11 cellular contexts compared by ENCODE assay signal in genomic region chr14:55752580-55753365, GRCh38.
DNase-seq lines count a peak whose midpoint lies in the region; ATAC-seq and TF ChIP-seq lines count a peak whose summit lies in the region.
"Had no signal": no experiment of that assay in that cellular context is flagged by ENCODE, and none has a peak within 500 bp of the region (broad histone marks: within the 10 kb centered on the region; RNA-seq: fewer than 3 reads in every experiment).

No MANE protein-coding gene starts in this region.

- H2BK120ac ChIP-seq in H9 (ENCODE audit: low read depth, low read length, poor library complexity, severe bottlenecking): no peak overlapping the region

- no peak overlapping the region for H4K8ac ChIP-seq in H9 (replicated peaks; ENCODE audit: insufficient read length, low read depth, low read length)

- H2BK5ac ChIP-seq in H9 (ENCODE audit: insufficient read length, low read length): no peak overlapping the region

- no peak overlapping the region for H3K14ac ChIP-seq in H9 (ENCODE audit: insufficient read depth, low read length)

- no peak overlapping the region for H3K27ac ChIP-seq in H9 (ENCODE audit: insufficient read length, low read depth, low read length)
- H3K27ac ChIP-seq in MM.1S (ENCODE audit: low read length): no peak overlapping the region

- no peaks in the 10 kb centered on the region for H3K23me2 ChIP-seq in H9 (ENCODE audit: insufficient read length, low read depth, low read length, poor library complexity, severe bottlenecking)

- no peak overlapping the region for H3K4ac ChIP-seq in H9 (ENCODE audit: low read depth, low read length)

- no peak overlapping the region for H3K23ac ChIP-seq in H9 (ENCODE audit: insufficient read length, low read depth, low read length)

- H3K9me3 ChIP-seq in H9 (ENCODE audit: control insufficient read depth, low read depth, low read length): no peaks in the 10 kb centered on the region
- H3K9me3 ChIP-seq in MM.1S (replicated peaks; ENCODE audit: insufficient read depth, low read length): no peaks in the 10 kb centered on the region

- no peak overlapping the region for H3K56ac ChIP-seq in H9 (ENCODE audit: insufficient read length, low read depth, low read length)

- H3K4me2 ChIP-seq in H9 (ENCODE audit: insufficient read depth, insufficient read length, low read length): no peak overlapping the region
- H3K4me2 ChIP-seq in MM.1S (ENCODE audit: low read depth, low read length): no peak overlapping the region

- H2BK20ac ChIP-seq in H9 (ENCODE audit: low read depth, low read length, poor library complexity, severe bottlenecking): no peak overlapping the region

- H3K9me3 Mint-ChIP-seq in H9: no peaks in the 10 kb centered on the region; a peak in 1 of 5 replicates

- no peak for ATAC-seq in GM18870 (IDR thresholded peaks at IDR 0.05; ENCODE audit: unreplicated experiment)
- ATAC-seq in HG03342 (IDR thresholded peaks at IDR 0.05; ENCODE audit: unreplicated experiment): no peak
- ATAC-seq: GM12878 had no signal

- peak; percentile 49 for DNase-seq in H9
- peak; percentile 97 for DNase-seq in NCI-H69 (lab: John Stamatoyannopoulos, UW)
- DNase-seq in fibroblast of mammary gland (ENCODE audit: low read depth): peak; percentile 55
- peak; percentile 41 for DNase-seq in smooth muscle cell of the brain vasculature (ENCODE audit: low read depth, low spot score)
- DNase-seq in MM.1S: no peak
- DNase-seq: activated CD4-positive, alpha-beta T cell treated with anti-CD3 and anti-CD28 coated beads, Interleukin-2, amount 50 U/mL, for 4 hours; cerebellar nuclear complex; NCI-H526 treated with DMSO at 0.1 percent for 48 hours had no signal

- H3K27ac Mint-ChIP-seq in H9: peak overlapping the region in 1 of 3 experiments; percentile 34; a peak in 4 of 7 replicates

- H3F3A ChIP-seq in MM.1S (ENCODE audit: insufficient read depth, low read length): no peaks in the 10 kb centered on the region

- H3K4me3 Mint-ChIP-seq in H9: no peak overlapping the region

- H3K27me3 ChIP-seq in H9 (ENCODE audit: insufficient read depth, low read length): no peaks in the 10 kb centered on the region
- no peaks in the 10 kb centered on the region for H3K27me3 ChIP-seq in MM.1S (replicated peaks; ENCODE audit: insufficient read depth, low read length)

- H3T11ph ChIP-seq in H9 (ENCODE audit: low read length): no peak overlapping the region

- no peak overlapping the region for H2BK12ac ChIP-seq in H9 (ENCODE audit: insufficient read length, low read depth, low read length)

- H3K79me2 ChIP-seq in H9 (ENCODE audit: insufficient read depth, low read length) (0 out of 2 replicates have a peak, but pooled peaks cover 2% of the 10 kb centered on the region), MM.1S (ENCODE audit: low read length) (no peaks in the 10 kb centered on the region)

- no peak overlapping the region for H3K18ac ChIP-seq in H9 (ENCODE audit: insufficient read length, low read depth, low read length)

- H3K4me1 ChIP-seq in H9 (ENCODE audit: insufficient read depth, low read length) (peaks cover 15% of the 10 kb centered on the region; the same call in 1 of the 2 replicates), MM.1S (ENCODE audit: low read length) (no peaks in the 10 kb centered on the region)

- H4K20me1 ChIP-seq in H9 (ENCODE audit: control insufficient read depth, insufficient read depth, insufficient read length): no peaks in the 10 kb centered on the region
- no peaks in the 10 kb centered on the region for H4K20me1 ChIP-seq in MM.1S (ENCODE audit: insufficient read depth, low read length)

- H3K9ac ChIP-seq in H9 (ENCODE audit: extremely low read depth, insufficient read length, low read length): no peak overlapping the region
- no peak overlapping the region for H3K9ac ChIP-seq in MM.1S (ENCODE audit: low read length)

- no peaks in the 10 kb centered on the region; the same call in 1 of the 2 replicates for H3K27me3 Mint-ChIP-seq in H9 (ENCODE audit: low read depth)

- H2AFZ ChIP-seq in H9 (ENCODE audit: low read length) (no peak overlapping the region), MM.1S (ENCODE audit: low read length) (no peak overlapping the region)

- H2AK5ac ChIP-seq in H9 (ENCODE audit: insufficient read length, low read length): no peak overlapping the region

- no peaks in the 10 kb centered on the region for H3K36me3 Mint-ChIP-seq in H9 (ENCODE audit: insufficient read depth in 1 of 3, low read depth in 3 of 3)

- no peaks in the 10 kb centered on the region for H3K9me2 ChIP-seq in MM.1S (replicated peaks; ENCODE audit: insufficient read depth, low read length)

- H4K5ac ChIP-seq in H9 (ENCODE audit: insufficient read length, low read depth, low read length): no peak overlapping the region

- TF ChIP-seq CTCF in H9 (conservative IDR thresholded peaks at IDR 0.05): no peak
- no peak for TF ChIP-seq CTCF in fibroblast of mammary gland (conservative IDR thresholded peaks at IDR 0.05; ENCODE audit: control insufficient read depth, insufficient read depth, low read depth, low read length)
- TF ChIP-seq CTCF in MM.1S (IDR thresholded peaks at IDR 0.05; ENCODE audit: low read length): no peak

- no peaks in the 10 kb centered on the region for H3K36me3 ChIP-seq in MM.1S (replicated peaks; ENCODE audit: insufficient read depth, low read length)

- H4K91ac ChIP-seq in H9 (ENCODE audit: insufficient read length, low read depth, low read length): no peak overlapping the region

- H2BK15ac ChIP-seq in H9 (ENCODE audit: low read depth, low read length): no peak overlapping the region

- peaks cover 44 to 45% of the 10 kb centered on the region in 2 experiments for H3K4me1 Mint-ChIP-seq in H9

- H3K4me3 ChIP-seq in fibroblast of mammary gland (ENCODE audit: control insufficient read depth, low read depth, low read length): no peak overlapping the region
- H3K4me3 ChIP-seq in MM.1S (ENCODE audit: low read length): no peak overlapping the region
- H3K4me3 ChIP-seq: GM12878 had no signal

- WGBS in H9 (ENCODE audit: extremely low coverage, insufficient read length, low lambda C conversion rate): no CpG with 5 or more reads among the region's 7 CpGs

- no peaks in the 10 kb centered on the region for H3K79me1 ChIP-seq in H9 (ENCODE audit: insufficient read depth, low read depth, low read length, poor library complexity, severe bottlenecking)
